Comparison of ENCODE assay signal across 6 cellular contexts in genomic region chr19:53157601-53158000, GRCh38. TPM values are rescaled to one million over a fixed set of nuclear protein-coding genes. Genes with fewer than 3 reads are reported as not detected.
A peak's percentile ranks its signal among the peaks of the same experiment; 100 is the strongest.
DNase-seq lines count a peak whose midpoint lies in the region; ATAC-seq and TF ChIP-seq lines count a peak whose summit lies in the region.

No MANE protein-coding gene starts in this region.

- CTCF ChIA-PET in WTC11 (lab: Charles Lee), result interaction anchor here (1.0 to 3.2 kb wide), 3 partner anchors 66 to 567 kb away, joined by 3 to 23 read pairs (median 3); no protein-coding TSS in a partner anchor

- no peak for DNase-seq in CD4-positive, CD25-positive, alpha-beta regulatory T cell
- peak; percentile 24 for DNase-seq in WTC11 (ENCODE audit: low spot score)
- no peak for DNase-seq in HUDEP-2 (lab: John Stamatoyannopoulos, UW; ENCODE audit: unreplicated experiment in 76 of 76)

- peak overlapping the region; percentile 47 for H3K4me3 ChIP-seq in CD4-positive, CD25-positive, alpha-beta regulatory T cell (ENCODE audit: low read depth, low read length)
- peak overlapping the region in 2 of 3 donors; percentile 56 to 59 for H3K4me3 ChIP-seq in liver (ENCODE audit: low read depth in 1 of 3, low read length in 3 of 3)

- H3K4me3 Mint-ChIP-seq in CD4-positive, CD25-positive, alpha-beta regulatory T cell, result peak overlapping the region; percentile 86 to 92 (median 88)
- H3K4me3 Mint-ChIP-seq in WTC11, result peak overlapping the region; percentile 79

- H3K4me1 Mint-ChIP-seq in CD4-positive, CD25-positive, alpha-beta regulatory T cell, result peaks cover 0 to 33% (median 9%) of the 10 kb centered on the region in 4 donors
- peaks cover 11% of the 10 kb centered on the region for H3K4me1 Mint-ChIP-seq in WTC11

- H3K9me3 Mint-ChIP-seq in CD4-positive, CD25-positive, alpha-beta regulatory T cell, result peaks cover 2 to 55% (median 26%) of the 10 kb centered on the region in 7 donors
- peaks cover 15% of the 10 kb centered on the region for H3K9me3 Mint-ChIP-seq in WTC11

- POLR2A ChIA-PET in WTC11 (lab: Charles Lee), result no interaction called here

- ATAC-seq in CD4-positive, CD25-positive, alpha-beta regulatory T cell (ENCODE audit: low read depth in 2 of 2), result no peak
- ATAC-seq in WTC11, result peak; percentile 29
- no peak for ATAC-seq in GM21576 (IDR thresholded peaks at IDR 0.05; ENCODE audit: unreplicated experiment)
- no peak for ATAC-seq in GM18511 (IDR thresholded peaks at IDR 0.05; ENCODE audit: unreplicated experiment)

- H3K9ac ChIP-seq in liver (ENCODE audit: low read depth in 1 of 2, low read length in 2 of 2), result no peak overlapping the region

- H3K27me3 Mint-ChIP-seq in CD4-positive, CD25-positive, alpha-beta regulatory T cell, result no peaks in the 10 kb centered on the region
- peaks cover 4% of the 10 kb centered on the region; the same call in 1 of the 2 replicates for H3K27me3 Mint-ChIP-seq in WTC11 (ENCODE audit: low read depth)

- TF ChIP-seq CTCF in WTC11 (IDR thresholded peaks at IDR 0.05) (no peak), liver (IDR thresholded peaks at IDR 0.05; ENCODE audit: low read depth, low read length, missing input control) (no peak)

- no peak for TF ChIP-seq RAD21 in liver (IDR thresholded peaks at IDR 0.05)

- 57% methylated on average over 7 of the region's 7 CpGs for WGBS in liver

- peaks cover 44% of the 10 kb centered on the region for H3K36me3 Mint-ChIP-seq in CD4-positive, CD25-positive, alpha-beta regulatory T cell
- peaks cover 19% of the 10 kb centered on the region for H3K36me3 Mint-ChIP-seq in WTC11

- peak overlapping the region; percentile 64 to 79 (median 77) for H3K27ac Mint-ChIP-seq in CD4-positive, CD25-positive, alpha-beta regulatory T cell
- no peak overlapping the region for H3K27ac Mint-ChIP-seq in WTC11

- no peaks in the 10 kb centered on the region for H3K27me3 ChIP-seq in CD4-positive, CD25-positive, alpha-beta regulatory T cell (ENCODE audit: control insufficient read depth, insufficient read depth, low read length)
- H3K27me3 ChIP-seq in liver (ENCODE audit: control insufficient read depth in 4 of 4, insufficient read depth in 4 of 4, low read length in 3 of 4), result no peaks in the 10 kb centered on the region

- peaks cover 25 to 50% of the 10 kb centered on the region in 2 experiments for H3K9me3 ChIP-seq in CD4-positive, CD25-positive, alpha-beta regulatory T cell (ENCODE audit: control insufficient read depth in 2 of 2, low read length in 2 of 2)
- peaks cover 7 to 20% (median 18%) of the 10 kb centered on the region in 4 donors for H3K9me3 ChIP-seq in liver (ENCODE audit: control insufficient read depth in 4 of 4, low read length in 3 of 4)

- H3K27ac ChIP-seq in CD4-positive, CD25-positive, alpha-beta regulatory T cell (ENCODE audit: insufficient read depth, low read length, poor library complexity, severe bottlenecking), result peak overlapping the region; percentile 51
- H3K27ac ChIP-seq in liver (ENCODE audit: low read depth in 1 of 2, low read length in 2 of 2), result peak overlapping the region in 1 of 2 donors; percentile 36

- H3K36me3 ChIP-seq in CD4-positive, CD25-positive, alpha-beta regulatory T cell (ENCODE audit: control insufficient read depth, insufficient read depth, low read length), result peaks cover 14% of the 10 kb centered on the region
- H3K36me3 ChIP-seq in liver (ENCODE audit: control insufficient read depth in 4 of 4, insufficient read depth in 3 of 4, low read depth in 1 of 4, low read length in 3 of 4), result no peaks in the 10 kb centered on the region

- peaks cover 16% of the 10 kb centered on the region for H3K4me1 ChIP-seq in CD4-positive, CD25-positive, alpha-beta regulatory T cell (ENCODE audit: control insufficient read depth, insufficient read depth, low read length, poor library complexity, severe bottlenecking)
- no peaks in the 10 kb centered on the region for H3K4me1 ChIP-seq in liver (ENCODE audit: control insufficient read depth in 4 of 4, insufficient read depth in 4 of 4, low read length in 3 of 4)

TF ChIP-seq in WTC11, 78 proteins besides CTCF, POLR2A, EP300 and RAD21 (continues in another document):
- TF ChIP-seq NR2C2 (CRISPR knock-in tag; IDR thresholded peaks at IDR 0.05), result no peak
- no peak for TF ChIP-seq ZSCAN18 (CRISPR knock-in tag; IDR thresholded peaks at IDR 0.05)
- no peak for TF ChIP-seq MLX (CRISPR knock-in tag; IDR thresholded peaks at IDR 0.05)

TF ChIP-seq in liver, 16 proteins besides CTCF, POLR2A, EP300 and RAD21:
- no peak for TF ChIP-seq MAX (IDR thresholded peaks at IDR 0.05)
- no peak for TF ChIP-seq HNF4A (conservative IDR thresholded peaks at IDR 0.05)
- TF ChIP-seq GABPA (IDR thresholded peaks at IDR 0.05 in 1 of 2, conservative IDR thresholded peaks at IDR 0.05 in 1 of 2), result no peak
- no peak for TF ChIP-seq YY1 (IDR thresholded peaks at IDR 0.05)
- no peak for TF ChIP-seq ATF3 (IDR thresholded peaks at IDR 0.05)
- TF ChIP-seq NR2F2 (IDR thresholded peaks at IDR 0.05), result no peak
- TF ChIP-seq HNF4G (IDR thresholded peaks at IDR 0.05), result no peak
- no peak for TF ChIP-seq JUND (IDR thresholded peaks at IDR 0.05)
- TF ChIP-seq RXRA (IDR thresholded peaks at IDR 0.05), result no peak
- TF ChIP-seq SP1 (IDR thresholded peaks at IDR 0.05), result no peak

RNA-seq across cellular contexts. Expression of gene ZNF347, which starts 1.3 kb away (rescaled TPM):
- total RNA-seq in CD4-positive, CD25-positive, alpha-beta regulatory T cell, result 3.2 TPM
- 1 to 10 TPM; 3.7 to 8.8 (median 5.1) TPM for polyA plus RNA-seq in CD4-positive, CD25-positive, alpha-beta regulatory T cell
- total RNA-seq in WTC11 (2021), result 10.9 to 11.3 TPM (median 11.0 TPM) in 3 replicates
- 1 to 10 TPM; 2.9 to 4.8 TPM for total RNA-seq in liver
- under 1 TPM; 0.55 to 0.83 TPM for polyA plus RNA-seq in liver

RNA-seq across cellular contexts. Expression of gene ZNF415, which starts 24.9 kb away (rescaled TPM):
- 0.49 TPM for total RNA-seq in CD4-positive, CD25-positive, alpha-beta regulatory T cell
- 1 to 10 TPM in 2 of 4 donors, not detected in 2; 1.1 to 3.4 TPM for polyA plus RNA-seq in CD4-positive, CD25-positive, alpha-beta regulatory T cell
- total RNA-seq in WTC11 (2021) (9.3 to 11.2 TPM (median 11.2 TPM) in 3 replicates), liver (1 to 10 TPM; 1.3 to 2.4 TPM)
- polyA plus RNA-seq in liver, result 1 to 10 TPM in 1 of 2 donors, under 1 TPM in 1; 0.65 to 1.1 TPM

RNA-seq across cellular contexts. Expression of gene ZNF665, which starts 35.6 kb away (rescaled TPM):
- total RNA-seq in CD4-positive, CD25-positive, alpha-beta regulatory T cell, result 1.9 TPM
- 10 to 100 TPM in 1 of 4 donors, 1 to 10 TPM in 3; 4.1 to 13.3 (median 8.8) TPM for polyA plus RNA-seq in CD4-positive, CD25-positive, alpha-beta regulatory T cell
- 5.3 to 7.5 TPM (median 5.7 TPM) in 3 replicates for total RNA-seq in WTC11 (2021)
- total RNA-seq in liver, result 1 to 10 TPM in 1 of 2 donors, under 1 TPM in 1; 0.50 to 1.0 TPM
- polyA plus RNA-seq in liver, result under 1 TPM; 0.09 to 0.29 TPM

RNA-seq across cellular contexts. Expression of gene ZNF160, which starts 54.4 kb away (rescaled TPM):
- 47.1 TPM for total RNA-seq in CD4-positive, CD25-positive, alpha-beta regulatory T cell
- 10 to 100 TPM; 19.5 to 25.8 (median 23.3) TPM for polyA plus RNA-seq in CD4-positive, CD25-positive, alpha-beta regulatory T cell
- total RNA-seq in WTC11 (2021), result 53.8 to 54.6 TPM (median 54.5 TPM) in 3 replicates
- 10 to 100 TPM in 1 of 2 donors, 1 to 10 TPM in 1; 9.2 to 30.1 TPM for total RNA-seq in liver
- polyA plus RNA-seq in liver, result 1 to 10 TPM; 6.3 to 6.7 TPM
